In genomic region chr7:11236680-11237079, GRCh38 we compare ENCODE assay signal across 20 cellular contexts.
DNase-seq lines count a peak whose midpoint lies in the region; ATAC-seq, FAIRE-seq and TF ChIP-seq lines count a peak whose summit lies in the region.
"Had no signal": no experiment of that assay in that cellular context is flagged by ENCODE, and none has a peak within 500 bp of the region (broad histone marks: within the 10 kb centered on the region; RNA-seq: fewer than 3 reads in every experiment).

No MANE protein-coding gene starts in this region.

- intact Hi-C loops in right lobe of liver (cut with DNase I) (no loop called here), HepG2 (cut with micrococcal nuclease; ENCODE audit: unreplicated experiment) (loop anchor here (10.0 kb wide), 1 partner anchor 88 kb away; no protein-coding TSS in a partner anchor), adrenal gland (cut with DNase I) (no loop called here)

- TF ChIP-seq POLR2A in right lobe of liver (IDR thresholded peaks at IDR 0.05) (no peak), HepG2 (IDR thresholded peaks at IDR 0.05; ENCODE audit: insufficient read depth in 1 of 2, low read depth in 2 of 2, low read length in 2 of 2) (no peak), adrenal gland (IDR thresholded peaks at IDR 0.05) (no peak), tibial nerve (IDR thresholded peaks at IDR 0.05) (no peak)

- H3K4me3 ChIP-seq in right lobe of liver (no peak overlapping the region), HepG2 (replicated peaks in 1 of 3; ENCODE audit: insufficient read depth in 1 of 3, low read depth in 2 of 3, low read length in 3 of 3) (no peak overlapping the region), hepatocyte (no peak overlapping the region), adrenal gland (no peak overlapping the region), tibial nerve (no peak overlapping the region)
- H3K4me3 ChIP-seq: A549 had no signal

- H3K9me3 ChIP-seq in right lobe of liver (no peaks in the 10 kb centered on the region), HepG2 (ENCODE audit: low read length) (no peaks in the 10 kb centered on the region), hepatocyte (ENCODE audit: low read depth) (no peaks in the 10 kb centered on the region), adrenal gland (replicated peaks in 1 of 3) (no peaks in the 10 kb centered on the region), tibial nerve (no peaks in the 10 kb centered on the region)
- H3K9me3 ChIP-seq: A549 had no signal

- TF ChIP-seq CTCF in right lobe of liver (IDR thresholded peaks at IDR 0.05) (no peak), HepG2 (CRISPR knock-in tag; IDR thresholded peaks at IDR 0.05) (no peak), VCaP (conservative IDR thresholded peaks at IDR 0.05) (no peak), hepatocyte (IDR thresholded peaks at IDR 0.05; ENCODE audit: poor library complexity) (no peak), adrenal gland (IDR thresholded peaks at IDR 0.05) (no peak), tibial nerve (IDR thresholded peaks at IDR 0.05) (no peak)

- no peak overlapping the region for H3K4me2 ChIP-seq in HepG2 (ENCODE audit: low read depth, low read length)
- peak overlapping the region; percentile 58 for H3K4me2 ChIP-seq in hepatocyte
- H3K4me2 ChIP-seq: A549 had no signal

- H3K36me3 ChIP-seq in right lobe of liver: no peaks in the 10 kb centered on the region
- H3K36me3 ChIP-seq in HepG2 (replicated peaks in 1 of 2; ENCODE audit: control insufficient read depth in 1 of 2, insufficient read depth in 2 of 2, low read length in 2 of 2): no peaks in the 10 kb centered on the region
- no peaks in the 10 kb centered on the region for H3K36me3 ChIP-seq in hepatocyte (replicated peaks; ENCODE audit: insufficient read depth, low read depth)
- no peaks in the 10 kb centered on the region for H3K36me3 ChIP-seq in adrenal gland (replicated peaks in 1 of 2)
- H3K36me3 ChIP-seq in tibial nerve: no peaks in the 10 kb centered on the region

- H3K4me1 ChIP-seq in right lobe of liver (peaks cover 0 to 16% (median 5%) of the 10 kb centered on the region in 4 donors), HepG2 (ENCODE audit: insufficient read depth, low read length) (no peaks in the 10 kb centered on the region), hepatocyte (ENCODE audit: insufficient read depth) (peaks cover 22% of the 10 kb centered on the region), adrenal gland (replicated peaks in 1 of 2) (peaks cover 0 to 12% of the 10 kb centered on the region in 2 donors), tibial nerve (peaks cover 0 to 32% (median 0%) of the 10 kb centered on the region in 4 donors)
- H3K4me1 ChIP-seq: A549 had no signal

- H3K27me3 ChIP-seq in right lobe of liver (no peaks in the 10 kb centered on the region), HepG2 (ENCODE audit: control insufficient read depth in 1 of 2, insufficient read depth in 2 of 2, low read length in 2 of 2) (no peaks in the 10 kb centered on the region; a peak in 1 of 5 replicates), hepatocyte (no peaks in the 10 kb centered on the region), adrenal gland (no peaks in the 10 kb centered on the region), tibial nerve (no peaks in the 10 kb centered on the region)

- ATAC-seq in right lobe of liver: peak; percentile 25 to 53 (median 38)
- no peak for ATAC-seq in HepG2
- ATAC-seq: A549, SK-N-SH treated with all-trans-retinoic acid at 6 μM for 48 hours had no signal

- 32% methylated on average over 3 of the region's 3 CpGs for WGBS in right lobe of liver (ENCODE audit: insufficient coverage, low coverage, low lambda C conversion rate, missing lambda C conversion rate)
- 44% methylated on average over 3 of the region's 3 CpGs for WGBS in HepG2 (ENCODE audit: low lambda C conversion rate)
- WGBS in hepatocyte (ENCODE audit: low lambda C conversion rate, missing lambda C conversion rate): 43% methylated on average over 3 of the region's 3 CpGs
- WGBS in adrenal gland, 4 donors: 42 to 50% (median 48%) methylated on average over 3 of the region's 3 CpGs
- 31 to 51% methylated on average over 3 of the region's 3 CpGs for WGBS in tibial nerve, 2 donors

- in situ Hi-C loops in HepG2 (cut with HindIII; ENCODE audit: extremely low pct_ligation_motif_present, low pct_unique_long_range_greater_than_20kb): no loop called here

- TF ChIP-seq RAD21 in HepG2 (CRISPR knock-in tag; IDR thresholded peaks at IDR 0.05): no peak

- FAIRE-seq in HepG2 (lab: Jason Lieb, UNC): no peak
- FAIRE-seq: A549, GM12892 had no signal

- H3K27ac ChIP-seq in right lobe of liver (peak overlapping the region in 1 of 3 donors; percentile 59), HepG2 (ENCODE audit: extremely low read length, insufficient read depth, low read length) (no peak overlapping the region), VCaP (peak overlapping the region; percentile 69), hepatocyte (no peak overlapping the region), adrenal gland (no peak overlapping the region), tibial nerve (no peak overlapping the region)
- H3K27ac ChIP-seq: A549 had no signal

- H3K9me2 ChIP-seq in hepatocyte (replicated peaks; ENCODE audit: insufficient read depth): no peaks in the 10 kb centered on the region

- CTCF ChIA-PET in HepG2 (lab: Yijun Ruan, JAX; ENCODE audit: low intra/inter-chr PET ratio, low total read pairs): no interaction called here

- POLR2A ChIA-PET in HepG2 (lab: Yijun Ruan, JAX): no interaction called here

- DNase-seq in right lobe of liver (no peak), HepG2 (ENCODE audit: low spot score) (no peak), hepatocyte (ENCODE audit: low spot score) (no peak), adrenal gland (no peak), tibial nerve (ENCODE audit: low spot score in 2 of 2) (no peak), occipital lobe (lab: John Stamatoyannopoulos, UW) (no peak), NCI-H510A treated with DMSO at 0.1 percent for 48 hours (lab: John Stamatoyannopoulos, UW) (no peak)
- DNase-seq: C1 segment of cervical spinal cord; H9; IMR-90; Kasumi-1; MM.1S; NCI-H1092 treated with DMSO at 0.1 percent for 48 hours; NCI-H1694 treated with DMSO at 0.1 percent for 48 hours; NK-92 treated with Interleukin-12 subunit alpha and Interleukin-12 subunit beta, amount 100 ng/mL, for 24 hours; SHP77 treated with DMSO at 0.1 percent for 48 hours had no signal

- H4K20me1 ChIP-seq in HepG2 (ENCODE audit: insufficient read depth, low read length): no peaks in the 10 kb centered on the region
- H4K20me1 ChIP-seq in hepatocyte (ENCODE audit: insufficient read depth, poor library complexity, severe bottlenecking): no peaks in the 10 kb centered on the region

- H2AFZ ChIP-seq in HepG2 (ENCODE audit: low read length): no peak overlapping the region
- H2AFZ ChIP-seq in hepatocyte: no peak overlapping the region

- H3K79me2 ChIP-seq in HepG2 (ENCODE audit: insufficient read depth, low read length) (no peaks in the 10 kb centered on the region), hepatocyte (no peaks in the 10 kb centered on the region)

- H3K9ac ChIP-seq in HepG2 (ENCODE audit: insufficient read depth, low read depth, low read length): no peak overlapping the region

- BruUV-seq in HepG2 (replicated peaks; lab: Mats Ljungman, UMichigan): no TSS peak

- TF ChIP-seq EP300 in HepG2 (IDR thresholded peaks at IDR 0.05; ENCODE audit: low read depth in 2 of 2, low read length in 2 of 2) (no peak), HepG2 (CRISPR knock-in tag; IDR thresholded peaks at IDR 0.05; ENCODE audit: borderline replicate concordance) (no peak), tibial nerve (IDR thresholded peaks at IDR 0.05) (no peak)

TF ChIP-seq in HepG2, 621 proteins besides CTCF, POLR2A, EP300 and RAD21 (continues in another document):
- TF ChIP-seq ZNF3 (CRISPR knock-in tag; IDR thresholded peaks at IDR 0.05) (no peak), USF2 (IDR thresholded peaks at IDR 0.05; ENCODE audit: low read depth, low read length) (no peak), USF2 (CRISPR knock-in tag; IDR thresholded peaks at IDR 0.05; ENCODE audit: borderline replicate concordance) (no peak), CBX1 (IDR thresholded peaks at IDR 0.05; ENCODE audit: low read depth) (no peak), FOXO4 (CRISPR knock-in tag; conservative IDR thresholded peaks at IDR 0.05) (no peak)
